ENCODE assay signal across 1 cellular context in genomic region chr1:181094813-181095212, GRCh38.
TF ChIP-seq lines count a peak whose summit lies in the region.

No MANE protein-coding gene starts in this region.

TF ChIP-seq in HEK293, 187 proteins besides CTCF, POLR2A, EP300 and RAD21 (continued from another document and continues in another):
- TF ChIP-seq ZBTB8A (tag by site-specific recombination; IDR thresholded peaks at IDR 0.05): no peak
- no peak for TF ChIP-seq ZNF621 (tag by site-specific recombination; IDR thresholded peaks at IDR 0.05)
- TF ChIP-seq ZNF629 (tag by site-specific recombination; IDR thresholded peaks at IDR 0.05): peak; percentile 78
- TF ChIP-seq GFI1B (tag by site-specific recombination; IDR thresholded peaks at IDR 0.05): 0 out of 2 replicates have a peak, but pooled peaks have one; percentile 42
- TF ChIP-seq PATZ1 (tag by site-specific recombination; IDR thresholded peaks at IDR 0.05): peak; percentile 66
- TF ChIP-seq ZNF19 (tag by site-specific recombination; IDR thresholded peaks at IDR 0.05; ENCODE audit: low read depth): no peak
- TF ChIP-seq GLI4 (tag by site-specific recombination; IDR thresholded peaks at IDR 0.05): no peak
- no peak for TF ChIP-seq HOXC10 (CRISPR knock-in tag; IDR thresholded peaks at IDR 0.05)
- no peak for TF ChIP-seq ZNF518A (tag by site-specific recombination; conservative IDR thresholded peaks at IDR 0.05; ENCODE audit: low read depth)
- TF ChIP-seq ZFP41 (tag by site-specific recombination; IDR thresholded peaks at IDR 0.05; ENCODE audit: borderline replicate concordance): no peak
- no peak for TF ChIP-seq ZNF302 (tag by site-specific recombination; IDR thresholded peaks at IDR 0.05; ENCODE audit: low read depth)
- 0 out of 2 replicates have a peak, but pooled peaks have one; percentile 50 for TF ChIP-seq IKZF3 (tag by site-specific recombination; IDR thresholded peaks at IDR 0.05)
- no peak for TF ChIP-seq ZNF391 (tag by site-specific recombination; IDR thresholded peaks at IDR 0.05; ENCODE audit: borderline replicate concordance, low read depth)
- no peak for TF ChIP-seq ZFP37 (tag by site-specific recombination; IDR thresholded peaks at IDR 0.05)
- no peak; the same call in 1 of the 2 replicates for TF ChIP-seq PRDM10 (tag by site-specific recombination; IDR thresholded peaks at IDR 0.05)
- TF ChIP-seq TCF7L2 (IDR thresholded peaks at IDR 0.05; ENCODE audit: borderline replicate concordance, low read depth, low read length): no peak
- no peak for TF ChIP-seq ZFHX2 (tag by site-specific recombination; conservative IDR thresholded peaks at IDR 0.05)
- TF ChIP-seq SP3 (tag by site-specific recombination; IDR thresholded peaks at IDR 0.05): no peak
- no peak for TF ChIP-seq EGR2 (tag by site-specific recombination; IDR thresholded peaks at IDR 0.05; ENCODE audit: low read depth)
- TF ChIP-seq REST (tag by site-specific recombination; IDR thresholded peaks at IDR 0.05): 0 out of 2 replicates have a peak, but pooled peaks have one; percentile 37
- no peak for TF ChIP-seq ZBTB48 (tag by site-specific recombination; IDR thresholded peaks at IDR 0.05)
- TF ChIP-seq ZNF791 (tag by site-specific recombination; IDR thresholded peaks at IDR 0.05): no peak
- TF ChIP-seq KLF9 (tag by site-specific recombination; IDR thresholded peaks at IDR 0.05; ENCODE audit: low read depth): no peak
- no peak for TF ChIP-seq KLF1 (tag by site-specific recombination; IDR thresholded peaks at IDR 0.05)
- no peak for TF ChIP-seq ZNF280C (tag by site-specific recombination; IDR thresholded peaks at IDR 0.05)
- TF ChIP-seq PRDM2 (tag by site-specific recombination; IDR thresholded peaks at IDR 0.05; ENCODE audit: borderline replicate concordance): no peak
- no peak for TF ChIP-seq PRDM1 (tag by site-specific recombination; IDR thresholded peaks at IDR 0.05)
- peak; percentile 55; the same call in 1 of the 2 replicates for TF ChIP-seq KLF17 (tag by site-specific recombination; IDR thresholded peaks at IDR 0.05)
- no peak for TF ChIP-seq ZNF747 (tag by site-specific recombination; IDR thresholded peaks at IDR 0.05)
- TF ChIP-seq SP2 (tag by site-specific recombination; IDR thresholded peaks at IDR 0.05): peak; percentile 35
- no peak for TF ChIP-seq ZNF558 (tag by site-specific recombination; IDR thresholded peaks at IDR 0.05)
